ENCODE assay signal across 9 cellular contexts in genomic region chr17:57045868-57046671, GRCh38. TPM values are rescaled to one million over a fixed set of nuclear protein-coding genes. Genes with fewer than 3 reads are reported as not detected.
DNase-seq lines count a peak whose midpoint lies in the region; ATAC-seq, FAIRE-seq and TF ChIP-seq lines count a peak whose summit lies in the region.
"Had no signal": no experiment of that assay in that cellular context is flagged by ENCODE, and none has a peak within 500 bp of the region (broad histone marks: within the 10 kb centered on the region; RNA-seq: fewer than 3 reads in every experiment).

No MANE protein-coding gene starts in this region.

- peak; percentile 61 for ATAC-seq in HG02852 (IDR thresholded peaks at IDR 0.05; ENCODE audit: unreplicated experiment)
- ATAC-seq in activated CD8-positive, alpha-beta T cell treated with anti-CD3 and anti-CD28 coated beads, Interleukin-2, amount 10 ng/mL, durations not matched to agents 7 days and 5 days, result peak; percentile 73
- peak; percentile 24 for ATAC-seq in foreskin keratinocyte
- ATAC-seq in GM18505 (IDR thresholded peaks at IDR 0.05; ENCODE audit: unreplicated experiment), result no peak

- peak overlapping the region; percentile 64 for H3K4me3 Mint-ChIP-seq in activated CD8-positive, alpha-beta T cell treated with anti-CD3 and anti-CD28 coated beads, Interleukin-2, amount 10 ng/mL, durations not matched to agents 7 days and 5 days

- H3K27ac ChIP-seq in foreskin keratinocyte, result no peak overlapping the region
- peak overlapping the region in 5 of 21 experiments; percentile 5 to 49 (median 14) for H3K27ac ChIP-seq in skin epidermis
- H3K27ac ChIP-seq in tibial nerve, result no peak overlapping the region
- no peak overlapping the region for H3K27ac ChIP-seq in small intestine (ENCODE audit: low read depth in 1 of 2, low read length in 1 of 2)

- TF ChIP-seq CTCF in foreskin keratinocyte (conservative IDR thresholded peaks at IDR 0.05) (no peak), tibial nerve (IDR thresholded peaks at IDR 0.05) (no peak)

- FAIRE-seq in small intestine (lab: Jason Lieb, UNC), result no peak
- FAIRE-seq: bronchial epithelial cell had no signal

- TF ChIP-seq POLR2A in tibial nerve (IDR thresholded peaks at IDR 0.05) (no peak), GM18505 (IDR thresholded peaks at IDR 0.05; ENCODE audit: borderline replicate concordance, extremely low read depth, insufficient read depth, insufficient read length) (no peak)

- peak overlapping the region; percentile 1 to 34 (median 11) for H3K4me3 ChIP-seq in skin epidermis
- peak overlapping the region in 2 of 4 donors; percentile 40 to 43 for H3K4me3 ChIP-seq in tibial nerve
- peak overlapping the region in 1 of 2 donors; percentile 39 for H3K4me3 ChIP-seq in small intestine (ENCODE audit: low read depth in 1 of 2, low read length in 2 of 2)

- DNase-seq in ELR (ENCODE audit: low read depth) (peak; percentile 23), foreskin keratinocyte (no peak), tibial nerve (ENCODE audit: low spot score in 2 of 2) (no peak), small intestine (no peak)
- peak; percentile 32 for DNase-seq in activated CD8-positive, alpha-beta T cell treated with anti-CD3 and anti-CD28 coated beads, Interleukin-2, amount 10 ng/mL, durations not matched to agents 7 days and 5 days

- TF ChIP-seq EP300 in tibial nerve (IDR thresholded peaks at IDR 0.05), result no peak

- H3K36me3 ChIP-seq in tibial nerve (no peaks in the 10 kb centered on the region), small intestine (ENCODE audit: control insufficient read depth in 2 of 2, insufficient read depth in 2 of 2, low read length in 2 of 2) (no peaks in the 10 kb centered on the region)

- peaks cover 27% of the 10 kb centered on the region for H3K4me1 Mint-ChIP-seq in activated CD8-positive, alpha-beta T cell treated with anti-CD3 and anti-CD28 coated beads, Interleukin-2, amount 10 ng/mL, durations not matched to agents 7 days and 5 days (ENCODE audit: low read depth)

- H3K36me3 Mint-ChIP-seq in activated CD8-positive, alpha-beta T cell treated with anti-CD3 and anti-CD28 coated beads, Interleukin-2, amount 10 ng/mL, durations not matched to agents 7 days and 5 days (ENCODE audit: low read depth), result peaks cover 2% of the 10 kb centered on the region

- peaks cover 59% of the 10 kb centered on the region for H3K27me3 Mint-ChIP-seq in activated CD8-positive, alpha-beta T cell treated with anti-CD3 and anti-CD28 coated beads, Interleukin-2, amount 10 ng/mL, durations not matched to agents 7 days and 5 days (ENCODE audit: low read depth)

- H3K9me3 Mint-ChIP-seq in activated CD8-positive, alpha-beta T cell treated with anti-CD3 and anti-CD28 coated beads, Interleukin-2, amount 10 ng/mL, durations not matched to agents 7 days and 5 days (ENCODE audit: insufficient read depth), result no peaks in the 10 kb centered on the region

- H3K27me3 ChIP-seq in foreskin keratinocyte (peaks cover 41% of the 10 kb centered on the region), tibial nerve (peaks cover 0 to 38% of the 10 kb centered on the region in 2 donors), small intestine (ENCODE audit: control insufficient read depth in 2 of 2, insufficient read depth in 2 of 2, low read length in 2 of 2) (peaks cover 0 to 10% of the 10 kb centered on the region in 2 donors)

- no peaks in the 10 kb centered on the region for H3K4me1 ChIP-seq in foreskin keratinocyte
- peaks cover 0 to 18% (median 6%) of the 10 kb centered on the region in 4 donors for H3K4me1 ChIP-seq in tibial nerve
- H3K4me1 ChIP-seq in small intestine (ENCODE audit: control insufficient read depth in 2 of 2, insufficient read depth in 1 of 2, low read depth in 1 of 2, low read length in 1 of 2), result no peaks in the 10 kb centered on the region

- H3K9me3 ChIP-seq in tibial nerve, result no peaks in the 10 kb centered on the region
- H3K9me3 ChIP-seq in small intestine (ENCODE audit: control insufficient read depth, low read depth), result no peaks in the 10 kb centered on the region

- no peak overlapping the region for H3K27ac Mint-ChIP-seq in activated CD8-positive, alpha-beta T cell treated with anti-CD3 and anti-CD28 coated beads, Interleukin-2, amount 10 ng/mL, durations not matched to agents 7 days and 5 days

- WGBS in tibial nerve, 2 donors, result 13 to 29% methylated on average over 30 to 47 of the region's 67 CpGs
- 18 to 56% (median 30%) methylated on average over 56 to 67 of the region's 67 CpGs for WGBS in small intestine, 3 donors

- CTCF ChIA-PET in activated CD8-positive, alpha-beta T cell treated with anti-CD3 and anti-CD28 coated beads, Interleukin-2, amount 10 ng/mL, durations not matched to agents 7 days and 5 days (lab: Charles Lee), result interaction anchor here (0.7 kb wide), 1 partner anchor 35 kb away, joined by 3 read pairs; no protein-coding TSS in a partner anchor

- POLR2A ChIA-PET in activated CD8-positive, alpha-beta T cell treated with anti-CD3 and anti-CD28 coated beads, Interleukin-2, amount 10 ng/mL, durations not matched to agents 7 days and 5 days (lab: Charles Lee), result no interaction called here

RNA-seq across cellular contexts. Expression of gene AKAP1, which starts 39.0 kb away (rescaled TPM):
- total RNA-seq in activated CD8-positive, alpha-beta T cell treated with anti-CD3 and anti-CD28 coated beads, Interleukin-2, amount 10 ng/mL, durations not matched to agents 7 days and 5 days, result 10 to 100 TPM; 30.0 to 33.6 TPM
- total RNA-seq in foreskin keratinocyte (28.3 and 32.8 TPM in 2 replicates), tibial nerve (10 to 100 TPM; 23.3 to 62.4 (median 32.0) TPM)
- polyA plus RNA-seq in foreskin keratinocyte (12.2 and 15.1 TPM in 2 replicates), small intestine (10 to 100 TPM; 28.9 to 68.6 (median 42.3) TPM)

Comparison
In these comparisons a context has a peak if more than half of its experiments do, and no peak if none do; other contexts are left out.
1. DNase-seq: peak in ELR (single experiment) and activated CD8-positive, alpha-beta T cell treated with anti-CD3 and anti-CD28 coated beads, Interleukin-2, amount 10 ng/mL, durations not matched to agents 7 days and 5 days (single experiment); none in foreskin keratinocyte (0 of 2), tibial nerve (0 of 2) and small intestine (single experiment).